1 cellular context compared by ENCODE assay signal in genomic region chr16:54521327-54521726, GRCh38.
TF ChIP-seq lines count a peak whose summit lies in the region.

No MANE protein-coding gene starts in this region.

TF ChIP-seq in GM23338, 12 proteins besides CTCF, POLR2A, EP300 and RAD21 (continued from another document):
- TF ChIP-seq, protein P1, sequence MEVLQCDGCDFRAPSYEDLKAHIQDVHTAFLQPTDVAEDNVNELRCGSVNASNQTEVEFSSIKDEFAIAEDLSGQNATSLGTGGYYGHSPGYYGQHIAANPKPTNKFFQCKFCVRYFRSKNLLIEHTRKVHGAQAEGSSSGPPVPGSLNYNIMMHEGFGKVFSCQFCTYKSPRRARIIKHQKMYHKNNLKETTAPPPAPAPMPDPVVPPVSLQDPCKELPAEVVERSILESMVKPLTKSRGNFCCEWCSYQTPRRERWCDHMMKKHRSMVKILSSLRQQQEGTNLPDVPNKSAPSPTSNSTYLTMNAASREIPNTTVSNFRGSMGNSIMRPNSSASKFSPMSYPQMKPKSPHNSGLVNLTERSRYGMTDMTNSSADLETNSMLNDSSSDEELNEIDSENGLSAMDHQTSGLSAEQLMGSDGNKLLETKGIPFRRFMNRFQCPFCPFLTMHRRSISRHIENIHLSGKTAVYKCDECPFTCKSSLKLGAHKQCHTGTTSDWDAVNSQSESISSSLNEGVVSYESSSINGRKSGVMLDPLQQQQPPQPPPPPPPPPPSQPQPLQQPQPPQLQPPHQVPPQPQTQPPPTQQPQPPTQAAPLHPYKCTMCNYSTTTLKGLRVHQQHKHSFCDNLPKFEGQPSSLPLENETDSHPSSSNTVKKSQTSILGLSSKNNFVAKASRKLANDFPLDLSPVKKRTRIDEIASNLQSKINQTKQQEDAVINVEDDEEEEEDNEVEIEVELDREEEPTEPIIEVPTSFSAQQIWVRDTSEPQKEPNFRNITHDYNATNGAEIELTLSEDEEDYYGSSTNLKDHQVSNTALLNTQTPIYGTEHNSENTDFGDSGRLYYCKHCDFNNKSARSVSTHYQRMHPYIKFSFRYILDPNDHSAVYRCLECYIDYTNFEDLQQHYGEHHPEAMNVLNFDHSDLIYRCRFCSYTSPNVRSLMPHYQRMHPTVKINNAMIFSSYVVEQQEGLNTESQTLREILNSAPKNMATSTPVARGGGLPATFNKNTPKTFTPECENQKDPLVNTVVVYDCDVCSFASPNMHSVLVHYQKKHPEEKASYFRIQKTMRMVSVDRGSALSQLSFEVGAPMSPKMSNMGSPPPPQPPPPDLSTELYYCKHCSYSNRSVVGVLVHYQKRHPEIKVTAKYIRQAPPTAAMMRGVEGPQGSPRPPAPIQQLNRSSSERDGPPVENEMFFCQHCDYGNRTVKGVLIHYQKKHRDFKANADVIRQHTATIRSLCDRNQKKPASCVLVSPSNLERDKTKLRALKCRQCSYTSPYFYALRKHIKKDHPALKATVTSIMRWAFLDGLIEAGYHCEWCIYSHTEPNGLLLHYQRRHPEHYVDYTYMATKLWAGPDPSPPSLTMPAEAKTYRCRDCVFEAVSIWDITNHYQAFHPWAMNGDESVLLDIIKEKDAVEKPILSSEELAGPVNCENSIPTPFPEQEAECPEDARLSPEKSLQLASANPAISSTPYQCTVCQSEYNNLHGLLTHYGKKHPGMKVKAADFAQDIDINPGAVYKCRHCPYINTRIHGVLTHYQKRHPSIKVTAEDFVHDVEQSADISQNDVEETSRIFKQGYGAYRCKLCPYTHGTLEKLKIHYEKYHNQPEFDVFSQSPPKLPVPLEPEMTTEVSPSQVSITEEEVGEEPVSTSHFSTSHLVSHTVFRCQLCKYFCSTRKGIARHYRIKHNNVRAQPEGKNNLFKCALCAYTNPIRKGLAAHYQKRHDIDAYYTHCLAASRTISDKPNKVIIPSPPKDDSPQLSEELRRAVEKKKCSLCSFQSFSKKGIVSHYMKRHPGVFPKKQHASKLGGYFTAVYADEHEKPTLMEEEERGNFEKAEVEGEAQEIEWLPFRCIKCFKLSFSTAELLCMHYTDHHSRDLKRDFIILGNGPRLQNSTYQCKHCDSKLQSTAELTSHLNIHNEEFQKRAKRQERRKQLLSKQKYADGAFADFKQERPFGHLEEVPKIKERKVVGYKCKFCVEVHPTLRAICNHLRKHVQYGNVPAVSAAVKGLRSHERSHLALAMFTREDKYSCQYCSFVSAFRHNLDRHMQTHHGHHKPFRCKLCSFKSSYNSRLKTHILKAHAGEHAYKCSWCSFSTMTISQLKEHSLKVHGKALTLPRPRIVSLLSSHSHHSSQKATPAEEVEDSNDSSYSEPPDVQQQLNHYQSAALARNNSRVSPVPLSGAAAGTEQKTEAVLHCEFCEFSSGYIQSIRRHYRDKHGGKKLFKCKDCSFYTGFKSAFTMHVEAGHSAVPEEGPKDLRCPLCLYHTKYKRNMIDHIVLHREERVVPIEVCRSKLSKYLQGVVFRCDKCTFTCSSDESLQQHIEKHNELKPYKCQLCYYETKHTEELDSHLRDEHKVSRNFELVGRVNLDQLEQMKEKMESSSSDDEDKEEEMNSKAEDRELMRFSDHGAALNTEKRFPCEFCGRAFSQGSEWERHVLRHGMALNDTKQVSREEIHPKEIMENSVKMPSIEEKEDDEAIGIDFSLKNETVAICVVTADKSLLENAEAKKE (CRISPR knock-in tag; IDR thresholded peaks at IDR 0.05), result no peak
- TF ChIP-seq CREB1 (CRISPR knock-in tag; IDR thresholded peaks at IDR 0.05; ENCODE audit: low read depth) (no peak), STAT1 (IDR thresholded peaks at IDR 0.05; ENCODE audit: unreplicated experiment) (no peak), REST (IDR thresholded peaks at IDR 0.05; ENCODE audit: unreplicated experiment) (no peak), EZH2phosphoT487 (IDR thresholded peaks at IDR 0.05; ENCODE audit: unreplicated experiment) (no peak), ZNF114 (CRISPR knock-in tag; IDR thresholded peaks at IDR 0.05) (no peak)
- TF ChIP-seq, protein P2, sequence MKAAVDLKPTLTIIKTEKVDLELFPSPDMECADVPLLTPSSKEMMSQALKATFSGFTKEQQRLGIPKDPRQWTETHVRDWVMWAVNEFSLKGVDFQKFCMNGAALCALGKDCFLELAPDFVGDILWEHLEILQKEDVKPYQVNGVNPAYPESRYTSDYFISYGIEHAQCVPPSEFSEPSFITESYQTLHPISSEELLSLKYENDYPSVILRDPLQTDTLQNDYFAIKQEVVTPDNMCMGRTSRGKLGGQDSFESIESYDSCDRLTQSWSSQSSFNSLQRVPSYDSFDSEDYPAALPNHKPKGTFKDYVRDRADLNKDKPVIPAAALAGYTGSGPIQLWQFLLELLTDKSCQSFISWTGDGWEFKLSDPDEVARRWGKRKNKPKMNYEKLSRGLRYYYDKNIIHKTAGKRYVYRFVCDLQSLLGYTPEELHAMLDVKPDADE (IDR thresholded peaks at IDR 0.05), result no peak
TF ChIP-seq in GM23338: peak in this region for 0.
